Comparison of ENCODE assay signal across 11 cellular contexts in genomic region chr9:131740898-131741297, GRCh38. TPM values are rescaled to one million over a fixed set of nuclear protein-coding genes. Genes with fewer than 3 reads are reported as not detected.
DNase-seq lines count a peak whose midpoint lies in the region; ATAC-seq and TF ChIP-seq lines count a peak whose summit lies in the region.
"Had no signal": no experiment of that assay in that cellular context is flagged by ENCODE, and none has a peak within 500 bp of the region (broad histone marks: within the 10 kb centered on the region; RNA-seq: fewer than 3 reads in every experiment).

No MANE protein-coding gene starts in this region.

- WGBS in endodermal cell (ENCODE audit: insufficient coverage in 1 of 2, insufficient read length in 1 of 2), 2 experiments, result 93 to 100% methylated on average over 3 to 5 of the region's 5 CpGs

- H2AFZ ChIP-seq in OCI-LY1 (ENCODE audit: low read length), result no peak overlapping the region

- no peak for TF ChIP-seq CTCF in OCI-LY1 (IDR thresholded peaks at IDR 0.05; ENCODE audit: low read length)
- TF ChIP-seq CTCF in endodermal cell (conservative IDR thresholded peaks at IDR 0.05), result no peak
- no peak for TF ChIP-seq CTCF in osteocyte (IDR thresholded peaks at IDR 0.05)

- H3K27me3 ChIP-seq in CD8-positive, alpha-beta memory T cell (ENCODE audit: insufficient read depth, low read length, poor library complexity, severe bottlenecking), result no peaks in the 10 kb centered on the region
- H3K27me3 ChIP-seq in OCI-LY1 (ENCODE audit: insufficient read depth, low read length) (no peaks in the 10 kb centered on the region), endodermal cell (ENCODE audit: control insufficient read depth, insufficient read depth, low read length, poor library complexity, severe bottlenecking) (no peaks in the 10 kb centered on the region)
- H3K27me3 ChIP-seq: sigmoid colon had no signal

- H3K36me3 ChIP-seq in CD8-positive, alpha-beta memory T cell (ENCODE audit: insufficient read depth, low read length), result no peaks in the 10 kb centered on the region
- H3K36me3 ChIP-seq in OCI-LY1 (ENCODE audit: insufficient read depth, low read length), result no peaks in the 10 kb centered on the region
- no peaks in the 10 kb centered on the region for H3K36me3 ChIP-seq in endodermal cell (ENCODE audit: control insufficient read depth, insufficient read depth, low read length)
- H3K36me3 ChIP-seq: sigmoid colon had no signal

- no peak overlapping the region for H3K4me3 ChIP-seq in CD8-positive, alpha-beta memory T cell (ENCODE audit: low read length)
- H3K4me3 ChIP-seq in OCI-LY1 (ENCODE audit: low read depth, low read length, poor library complexity, severe bottlenecking) (no peak overlapping the region), endodermal cell (ENCODE audit: low read length) (no peak overlapping the region)
- H3K4me3 ChIP-seq: sigmoid colon had no signal

- H3K36me3 Mint-ChIP-seq in CD8-positive, alpha-beta memory T cell, result peaks cover 0 to 17% (median 2%) of the 10 kb centered on the region in 3 donors
- H3K36me3 Mint-ChIP-seq in endodermal cell (ENCODE audit: low read depth), result no peaks in the 10 kb centered on the region
- H3K36me3 Mint-ChIP-seq in osteocyte (ENCODE audit: unreplicated experiment), result no peaks in the 10 kb centered on the region

- H3K27ac ChIP-seq in CD8-positive, alpha-beta memory T cell (ENCODE audit: low read depth, low read length), result no peak overlapping the region
- H3K27ac ChIP-seq in OCI-LY1 (ENCODE audit: low read depth, low read length, poor library complexity, severe bottlenecking), result peak overlapping the region; percentile 44
- no peak overlapping the region for H3K27ac ChIP-seq in endodermal cell (ENCODE audit: low read depth, low read length)
- H3K27ac ChIP-seq: sigmoid colon had no signal

- peak overlapping the region in 3 of 8 donors; percentile 17 to 62 (median 51) for H3K27ac Mint-ChIP-seq in CD8-positive, alpha-beta memory T cell
- H3K27ac Mint-ChIP-seq in endodermal cell (no peak overlapping the region), osteocyte (ENCODE audit: unreplicated experiment) (no peak overlapping the region)

- peaks cover 25% of the 10 kb centered on the region for H3K79me2 ChIP-seq in OCI-LY1 (ENCODE audit: insufficient read depth, low read length)

- no peaks in the 10 kb centered on the region for H4K20me1 ChIP-seq in OCI-LY1 (ENCODE audit: insufficient read depth, low read length)

- H3F3A ChIP-seq in OCI-LY1 (ENCODE audit: insufficient read depth, low read length), result no peaks in the 10 kb centered on the region

- no peak overlapping the region for H3K4me2 ChIP-seq in OCI-LY1 (ENCODE audit: low read length)

- no peaks in the 10 kb centered on the region for H3K9me3 ChIP-seq in CD8-positive, alpha-beta memory T cell (ENCODE audit: low read length)
- no peaks in the 10 kb centered on the region for H3K9me3 ChIP-seq in OCI-LY1 (ENCODE audit: low read length)
- peaks cover 10% of the 10 kb centered on the region for H3K9me3 ChIP-seq in endodermal cell (ENCODE audit: control insufficient read depth, low read length)
- H3K9me3 ChIP-seq: sigmoid colon had no signal

- H3K27me3 Mint-ChIP-seq in CD8-positive, alpha-beta memory T cell, result peaks cover 0 to 3% of the 10 kb centered on the region in 2 donors
- H3K27me3 Mint-ChIP-seq in endodermal cell (ENCODE audit: insufficient read depth) (no peaks in the 10 kb centered on the region), osteocyte (ENCODE audit: unreplicated experiment) (no peaks in the 10 kb centered on the region)
- H3K27me3 Mint-ChIP-seq: activated CD8-positive, alpha-beta memory T cell treated with anti-CD3 and anti-CD28 coated beads, Interleukin-2, amount 10 ng/mL, durations not matched to agents 7 days and 5 days had no signal

- H3K9me3 Mint-ChIP-seq in CD8-positive, alpha-beta memory T cell, result peaks cover 0 to 1% (median 0%) of the 10 kb centered on the region in 5 donors
- H3K9me3 Mint-ChIP-seq in endodermal cell (peaks cover 7% of the 10 kb centered on the region), osteocyte (ENCODE audit: unreplicated experiment) (no peaks in the 10 kb centered on the region)

- no peak for DNase-seq in CD8-positive, alpha-beta memory T cell
- DNase-seq in endodermal cell (no peak), osteocyte (ENCODE audit: extremely low spot score, unreplicated experiment) (no peak), UCSD-AML1 (lab: John Stamatoyannopoulos, UW; ENCODE audit: unreplicated experiment) (no peak), posterior vena cava (ENCODE audit: low spot score) (no peak)
- DNase-seq: activated CD8-positive, alpha-beta memory T cell treated with anti-CD3 and anti-CD28 coated beads, Interleukin-2, amount 10 ng/mL, durations not matched to agents 7 days and 5 days; effector CD4-positive, alpha-beta T cell; foreskin fibroblast; sigmoid colon had no signal

- no peak for ATAC-seq in HG03280 (IDR thresholded peaks at IDR 0.05; ENCODE audit: unreplicated experiment)

- H3K9me2 ChIP-seq in OCI-LY1 (ENCODE audit: low read depth, low read length), result no peaks in the 10 kb centered on the region

- CTCF ChIA-PET in CD8-positive, alpha-beta memory T cell (lab: Charles Lee), result interaction anchor here (0.8 to 9.7 kb wide), 22 partner anchors 9 to 562 kb away, joined by 3 to 119 read pairs (median 4); no protein-coding TSS in a partner anchor

- intact Hi-C loops in posterior vena cava (cut with DNase I), result loop anchor here in 1 of 2 donors (2.0 to 10.0 kb wide), 2 partner anchors 150 to 386 kb away; no protein-coding TSS in a partner anchor

- peak overlapping the region; percentile 56 to 85 (median 73) for H3K4me3 Mint-ChIP-seq in CD8-positive, alpha-beta memory T cell
- H3K4me3 Mint-ChIP-seq in endodermal cell, result peak overlapping the region; percentile 55
- peak overlapping the region; percentile 72 for H3K4me3 Mint-ChIP-seq in osteocyte (ENCODE audit: unreplicated experiment)

- peaks cover 56% of the 10 kb centered on the region for H3K4me1 ChIP-seq in CD8-positive, alpha-beta memory T cell (ENCODE audit: insufficient read depth, low read length)
- H3K4me1 ChIP-seq in OCI-LY1 (ENCODE audit: insufficient read depth, low read length, severe bottlenecking), result peaks cover 56% of the 10 kb centered on the region
- H3K4me1 ChIP-seq in endodermal cell (ENCODE audit: control insufficient read depth, insufficient read depth, low read length), result no peaks in the 10 kb centered on the region

- H3K9ac ChIP-seq in OCI-LY1 (ENCODE audit: low read length) (no peak overlapping the region), endodermal cell (ENCODE audit: extremely low read depth, low read length, poor library complexity, severe bottlenecking) (no peak overlapping the region)

- peaks cover 44 to 65% (median 59%) of the 10 kb centered on the region in 3 donors for H3K4me1 Mint-ChIP-seq in CD8-positive, alpha-beta memory T cell
- H3K4me1 Mint-ChIP-seq in endodermal cell (peaks cover 21% of the 10 kb centered on the region), osteocyte (ENCODE audit: unreplicated experiment) (peaks cover 28% of the 10 kb centered on the region)

- POLR2A ChIA-PET in CD8-positive, alpha-beta memory T cell (lab: Charles Lee), result interaction anchor here (0.6 kb wide), 1 partner anchor 106 kb away, joined by 6 read pairs; no protein-coding TSS in a partner anchor

RNA-seq across cellular contexts. Expression of gene RAPGEF1, which starts 1.0 kb away (rescaled TPM):
- 100 to 1,000 TPM; 145 to 148 TPM for total RNA-seq in CD8-positive, alpha-beta memory T cell
- polyA plus RNA-seq in CD8-positive, alpha-beta memory T cell, result 20.1 TPM
- 10 to 100 TPM; 63.4 to 85.5 TPM for total RNA-seq in endodermal cell
- polyA plus RNA-seq in endodermal cell (2013, experiment 1 of 2), result 38.1 TPM
- polyA plus RNA-seq in endodermal cell (2013, experiment 2 of 2), result 34.1 TPM
- total RNA-seq in osteocyte, result 94.3 TPM in 2 replicates
- total RNA-seq in posterior vena cava, result 10 to 100 TPM; 74.5 to 90.8 TPM
